ENCODE assay signal across 11 cellular contexts in the genomic region with DNA sequence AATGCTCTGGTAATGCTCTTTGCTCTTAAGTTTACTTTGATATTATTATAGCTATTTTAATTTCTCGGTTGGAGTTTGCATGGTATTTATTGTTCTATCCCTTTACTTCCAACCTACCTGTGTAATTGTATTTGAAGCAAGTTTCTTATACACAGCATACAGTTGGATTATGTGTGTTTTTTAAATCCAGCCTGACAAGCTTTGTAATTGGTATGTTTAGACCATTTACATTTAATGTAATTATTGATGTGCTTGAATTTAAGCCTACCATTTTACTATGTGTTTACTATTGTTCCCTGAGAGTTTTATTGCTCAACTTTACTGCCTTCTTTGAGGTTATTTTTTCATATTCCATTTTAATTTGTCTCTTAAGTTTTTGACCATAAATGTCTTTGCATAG. TPM values are rescaled to one million over a fixed set of nuclear protein-coding genes. Genes with fewer than 3 reads are reported as not detected.
"Had no signal": no experiment of that assay in that cellular context is flagged by ENCODE, and none has a peak within 500 bp of the region (broad histone marks: within the 10 kb centered on the region; RNA-seq: fewer than 3 reads in every experiment).

No MANE protein-coding gene starts in this region.

- ATAC-seq: HCT116 had no signal

- H2AFZ ChIP-seq: GM23248 had no signal

- H3K9ac ChIP-seq: GM23248, KMS-11 had no signal

- H3K27ac ChIP-seq: GM23248, HL-60, KMS-11 had no signal

- H3K4me3 ChIP-seq: GM23248, HAP-1 had no signal

- H3K4me1 ChIP-seq: HAP-1 had no signal

- H3K4me2 ChIP-seq: KMS-11 had no signal

- H3K4me3 Mint-ChIP-seq: HFFc6 had no signal

- H3K27ac Mint-ChIP-seq: HFFc6 had no signal

- DNase-seq: GM23248, GOT3, H7, HFFc6, IMR-90, KBM-7 had no signal

RNA-seq across cellular contexts. Expression of a gene that starts 42.2 kb away (rescaled TPM):
- total RNA-seq: GM23248, HT1080 had no signal
